7 cellular contexts compared by ENCODE assay signal in genomic region chr9:136326777-136327312, GRCh38. TPM values are rescaled to one million over a fixed set of nuclear protein-coding genes. Genes with fewer than 3 reads are reported as not detected.
A peak's percentile ranks its signal among the peaks of the same experiment; 100 is the strongest.
DNase-seq lines count a peak whose midpoint lies in the region; ATAC-seq and TF ChIP-seq lines count a peak whose summit lies in the region.

No MANE protein-coding gene starts in this region.

- TF ChIP-seq EP300 in suprapubic skin (IDR thresholded peaks at IDR 0.05), result no peak

- intact Hi-C loops in right lobe of liver (cut with DNase I), result no loop called here

- H3K27me3 ChIP-seq in HUES64 (ENCODE audit: insufficient read depth, low read length) (no peaks in the 10 kb centered on the region), adipocyte (replicated peaks; ENCODE audit: control insufficient read depth, insufficient read depth, low read length) (no peaks in the 10 kb centered on the region), right lobe of liver (no peaks in the 10 kb centered on the region), suprapubic skin (no peaks in the 10 kb centered on the region)

- H3K9ac ChIP-seq in HUES64 (ENCODE audit: low read depth, low read length) (peak overlapping the region; percentile 40), adipocyte (ENCODE audit: low read length) (peak overlapping the region; percentile 40)

- H3K4me3 ChIP-seq in HUES64 (ENCODE audit: low read length), result peak overlapping the region; percentile 29
- no peak overlapping the region for H3K4me3 ChIP-seq in adipocyte (ENCODE audit: low read length)
- H3K4me3 ChIP-seq in right lobe of liver, result peak overlapping the region in 1 of 3 donors; percentile 46
- H3K4me3 ChIP-seq in suprapubic skin, result peak overlapping the region; percentile 70

- H3K4me1 ChIP-seq in HUES64 (ENCODE audit: insufficient read depth, low read length), result peaks cover 11% of the 10 kb centered on the region; the same call in 1 of the 2 replicates
- peaks cover 17% of the 10 kb centered on the region for H3K4me1 ChIP-seq in adipocyte (ENCODE audit: control insufficient read depth, insufficient read depth, low read length)
- H3K4me1 ChIP-seq in right lobe of liver, result no peaks in the 10 kb centered on the region
- peaks cover 49% of the 10 kb centered on the region for H3K4me1 ChIP-seq in suprapubic skin

- H3K9me3 ChIP-seq in HUES64 (ENCODE audit: insufficient read depth, low read depth, low read length), result no peaks in the 10 kb centered on the region
- no peaks in the 10 kb centered on the region for H3K9me3 ChIP-seq in adipocyte (ENCODE audit: control insufficient read depth, low read length)
- no peaks in the 10 kb centered on the region for H3K9me3 ChIP-seq in right lobe of liver
- H3K9me3 ChIP-seq in suprapubic skin, result no peaks in the 10 kb centered on the region

- no peak for ATAC-seq in right lobe of liver

- WGBS in HUES64, result 49% methylated on average over 16 of the region's 16 CpGs
- WGBS in right lobe of liver (ENCODE audit: insufficient coverage, low coverage, low lambda C conversion rate, missing lambda C conversion rate), result 0% methylated on average over 1 of the region's 16 CpGs
- WGBS in suprapubic skin, result 30% methylated on average over 2 of the region's 16 CpGs

- H3K27ac ChIP-seq in HUES64 (ENCODE audit: low read depth, low read length) (peak overlapping the region; percentile 15; the same call in 1 of the 2 replicates), right lobe of liver (peak overlapping the region; percentile 40 to 57 (median 40)), suprapubic skin (peak overlapping the region; percentile 70)

- H3K36me3 ChIP-seq in HUES64 (ENCODE audit: insufficient read depth, low read length) (no peaks in the 10 kb centered on the region), adipocyte (ENCODE audit: control insufficient read depth, insufficient read depth, low read length, severe bottlenecking) (no peaks in the 10 kb centered on the region), right lobe of liver (no peaks in the 10 kb centered on the region), suprapubic skin (no peaks in the 10 kb centered on the region)

- TF ChIP-seq POLR2A in right lobe of liver (IDR thresholded peaks at IDR 0.05), result no peak
- no peak for TF ChIP-seq POLR2A in suprapubic skin (IDR thresholded peaks at IDR 0.05)

- DNase-seq in adipocyte (ENCODE audit: low read depth), result peak; percentile 34
- DNase-seq in right lobe of liver, result no peak
- no peak for DNase-seq in suprapubic skin (ENCODE audit: low spot score in 2 of 2)
- DNase-seq in SKM-1 (lab: John Stamatoyannopoulos, UW; ENCODE audit: unreplicated experiment), result no peak
- DNase-seq in NCI-H2081 treated with DMSO at 0.1 percent for 48 hours (lab: John Stamatoyannopoulos, UW), result no peak
- no peak for DNase-seq in germinal center (ENCODE audit: low spot score)

- TF ChIP-seq CTCF in right lobe of liver (IDR thresholded peaks at IDR 0.05) (no peak), suprapubic skin (IDR thresholded peaks at IDR 0.05) (no peak)

RNA-seq across cellular contexts. Expression of gene GPSM1, which starts 0.5 kb away (rescaled TPM):
- 13.6 TPM for polyA plus RNA-seq in HUES64 (2013, experiment 1 of 2)
- polyA plus RNA-seq in HUES64 (2013, experiment 2 of 2), result 18.6 TPM
- total RNA-seq in right lobe of liver, result 1 to 10 TPM; 1.3 to 4.8 (median 4.1) TPM
- 10 to 100 TPM; 11.5 to 14.6 (median 13.7) TPM for total RNA-seq in suprapubic skin

RNA-seq across cellular contexts. Expression of gene CCDC187, which starts 23.0 kb away (rescaled TPM):
- not detected for polyA plus RNA-seq in HUES64 (2013, experiment 1 of 2)
- polyA plus RNA-seq in HUES64 (2013, experiment 2 of 2), result 0.06 TPM
- total RNA-seq in right lobe of liver, result under 1 TPM in 3 of 6 experiments, not detected in 3; 0.09 to 0.80 (median 0.62) TPM
- total RNA-seq in suprapubic skin, result under 1 TPM in 2 of 4 donors, not detected in 2; 0.13 to 0.45 TPM

RNA-seq across cellular contexts. Expression of gene DNLZ, which starts 36.7 kb away (rescaled TPM):
- polyA plus RNA-seq in HUES64 (2013, experiment 1 of 2), result 18.7 TPM
- 12.0 TPM for polyA plus RNA-seq in HUES64 (2013, experiment 2 of 2)
- total RNA-seq in right lobe of liver, result 10 to 100 TPM in 3 of 6 experiments, 1 to 10 TPM in 3; 5.0 to 26.0 (median 10.4) TPM
- total RNA-seq in suprapubic skin, result 10 to 100 TPM; 11.3 to 46.4 (median 37.9) TPM

RNA-seq across cellular contexts. Expression of gene CARD9, which starts 46.6 kb away (rescaled TPM):
- 0.30 TPM for polyA plus RNA-seq in HUES64 (2013, experiment 1 of 2)
- polyA plus RNA-seq in HUES64 (2013, experiment 2 of 2), result 0.32 TPM
- total RNA-seq in right lobe of liver, result 1 to 10 TPM in 3 of 6 experiments, under 1 TPM in 3; 0.48 to 1.6 (median 1.1) TPM
- total RNA-seq in suprapubic skin, result 1 to 10 TPM; 2.3 to 7.4 (median 3.3) TPM

Comparison
In these comparisons a context has a peak if more than half of its experiments do, and no peak if none do; other contexts are left out.
1. H3K27ac ChIP-seq: peak in every context shown above with its lines; median percentile 70 in suprapubic skin; 40 in right lobe of liver; 15 in HUES64.